In genomic region chr13:48602296-48603040, GRCh38 we compare ENCODE assay signal across 1 cellular context.
TF ChIP-seq lines count a peak whose summit lies in the region.

No MANE protein-coding gene starts in this region.

TF ChIP-seq in HCT116, 20 proteins besides CTCF, POLR2A, EP300 and RAD21 (continued from another document):
- TF ChIP-seq ZBTB33 (IDR thresholded peaks at IDR 0.05; ENCODE audit: extremely low read depth, insufficient replicate concordance, low read length) (no peak), ZFX (IDR thresholded peaks at IDR 0.05) (no peak), POLR2AphosphoS5 (IDR thresholded peaks at IDR 0.05; ENCODE audit: low read depth, low read length) (no peak), YY1 (IDR thresholded peaks at IDR 0.05; ENCODE audit: extremely low read depth, insufficient replicate concordance, low read depth, low read length) (no peak), SRF (IDR thresholded peaks at IDR 0.05; ENCODE audit: low read depth) (no peak), REST (IDR thresholded peaks at IDR 0.05; ENCODE audit: low read depth) (no peak), EZH2 (IDR thresholded peaks at IDR 0.05) (no peak), FOSL1 (IDR thresholded peaks at IDR 0.05; ENCODE audit: low read depth) (no peak)
- TF ChIP-seq, protein P1, sequence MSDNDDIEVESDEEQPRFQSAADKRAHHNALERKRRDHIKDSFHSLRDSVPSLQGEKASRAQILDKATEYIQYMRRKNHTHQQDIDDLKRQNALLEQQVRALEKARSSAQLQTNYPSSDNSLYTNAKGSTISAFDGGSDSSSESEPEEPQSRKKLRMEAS (IDR thresholded peaks at IDR 0.05): no peak
